In the genomic region with DNA sequence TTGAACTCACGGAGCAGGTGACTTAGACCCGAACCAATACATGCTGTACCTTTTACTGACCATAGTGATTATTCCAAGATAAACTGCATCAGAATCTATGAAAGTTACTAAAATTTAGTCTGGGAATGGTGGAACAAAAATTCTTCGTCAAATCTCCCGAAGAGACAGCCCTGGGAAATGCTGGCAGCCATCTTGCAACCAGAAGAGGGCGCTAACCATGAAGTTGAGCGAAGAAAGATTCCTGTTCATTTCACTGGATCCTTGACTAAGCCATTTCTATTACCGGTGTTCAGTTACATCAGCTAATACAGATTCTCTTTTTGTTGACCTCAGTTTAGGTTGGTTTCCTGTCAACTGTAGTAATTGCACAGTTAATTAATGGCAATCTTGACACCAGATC, we compare ENCODE assay signal across 1 cellular context.
TF ChIP-seq lines count a peak whose summit lies in the region.

No MANE protein-coding gene starts in this region.

TF ChIP-seq in K562, 482 proteins besides CTCF, POLR2A, EP300 and RAD21 (continued from another document):
- TF ChIP-seq, protein P1, sequence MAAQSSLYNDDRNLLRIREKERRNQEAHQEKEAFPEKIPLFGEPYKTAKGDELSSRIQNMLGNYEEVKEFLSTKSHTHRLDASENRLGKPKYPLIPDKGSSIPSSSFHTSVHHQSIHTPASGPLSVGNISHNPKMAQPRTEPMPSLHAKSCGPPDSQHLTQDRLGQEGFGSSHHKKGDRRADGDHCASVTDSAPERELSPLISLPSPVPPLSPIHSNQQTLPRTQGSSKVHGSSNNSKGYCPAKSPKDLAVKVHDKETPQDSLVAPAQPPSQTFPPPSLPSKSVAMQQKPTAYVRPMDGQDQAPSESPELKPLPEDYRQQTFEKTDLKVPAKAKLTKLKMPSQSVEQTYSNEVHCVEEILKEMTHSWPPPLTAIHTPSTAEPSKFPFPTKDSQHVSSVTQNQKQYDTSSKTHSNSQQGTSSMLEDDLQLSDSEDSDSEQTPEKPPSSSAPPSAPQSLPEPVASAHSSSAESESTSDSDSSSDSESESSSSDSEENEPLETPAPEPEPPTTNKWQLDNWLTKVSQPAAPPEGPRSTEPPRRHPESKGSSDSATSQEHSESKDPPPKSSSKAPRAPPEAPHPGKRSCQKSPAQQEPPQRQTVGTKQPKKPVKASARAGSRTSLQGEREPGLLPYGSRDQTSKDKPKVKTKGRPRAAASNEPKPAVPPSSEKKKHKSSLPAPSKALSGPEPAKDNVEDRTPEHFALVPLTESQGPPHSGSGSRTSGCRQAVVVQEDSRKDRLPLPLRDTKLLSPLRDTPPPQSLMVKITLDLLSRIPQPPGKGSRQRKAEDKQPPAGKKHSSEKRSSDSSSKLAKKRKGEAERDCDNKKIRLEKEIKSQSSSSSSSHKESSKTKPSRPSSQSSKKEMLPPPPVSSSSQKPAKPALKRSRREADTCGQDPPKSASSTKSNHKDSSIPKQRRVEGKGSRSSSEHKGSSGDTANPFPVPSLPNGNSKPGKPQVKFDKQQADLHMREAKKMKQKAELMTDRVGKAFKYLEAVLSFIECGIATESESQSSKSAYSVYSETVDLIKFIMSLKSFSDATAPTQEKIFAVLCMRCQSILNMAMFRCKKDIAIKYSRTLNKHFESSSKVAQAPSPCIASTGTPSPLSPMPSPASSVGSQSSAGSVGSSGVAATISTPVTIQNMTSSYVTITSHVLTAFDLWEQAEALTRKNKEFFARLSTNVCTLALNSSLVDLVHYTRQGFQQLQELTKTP (IDR thresholded peaks at IDR 0.05; ENCODE audit: low read depth in 1 of 2, partially characterized antibody in 2 of 2) = no peak
